ENCODE assay signal across 2 cellular contexts in the genomic region with DNA sequence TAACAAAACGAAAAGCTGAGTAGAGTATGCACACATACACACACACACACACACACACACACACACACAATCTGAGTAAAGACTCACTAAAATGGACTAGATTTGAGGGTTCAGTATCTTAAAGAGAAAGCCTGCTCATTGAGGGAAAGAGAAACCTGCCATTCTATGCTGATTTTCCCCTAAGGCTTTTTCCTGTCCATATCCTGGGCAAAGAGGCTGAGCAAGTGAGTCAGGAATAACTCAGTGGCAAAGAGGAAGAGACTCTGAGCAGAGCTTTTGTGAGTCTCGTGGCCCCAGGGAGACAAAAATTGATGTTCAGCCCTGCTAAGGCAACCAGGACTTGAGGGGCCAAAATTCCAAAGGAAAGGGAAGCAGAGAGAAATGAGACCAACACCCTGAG.
TF ChIP-seq lines count a peak whose summit lies in the region.

No MANE protein-coding gene starts in this region.

TF ChIP-seq in IMR-90, 13 proteins besides CTCF, POLR2A, EP300 and RAD21:
- TF ChIP-seq NFE2L2 (IDR thresholded peaks at IDR 0.05; ENCODE audit: low read depth, low read length), result no peak
- no peak for TF ChIP-seq RCOR1 (IDR thresholded peaks at IDR 0.05; ENCODE audit: insufficient replicate concordance, low read length)
- TF ChIP-seq MAFK (IDR thresholded peaks at IDR 0.05; ENCODE audit: low read depth, low read length), result no peak; the same call in 1 of the 2 replicates
- no peak for TF ChIP-seq MXI1 (IDR thresholded peaks at IDR 0.05; ENCODE audit: borderline replicate concordance, low read depth, low read length)
- no peak for TF ChIP-seq RFX5 (IDR thresholded peaks at IDR 0.05; ENCODE audit: low read depth, low read length)
- TF ChIP-seq, protein P1, sequence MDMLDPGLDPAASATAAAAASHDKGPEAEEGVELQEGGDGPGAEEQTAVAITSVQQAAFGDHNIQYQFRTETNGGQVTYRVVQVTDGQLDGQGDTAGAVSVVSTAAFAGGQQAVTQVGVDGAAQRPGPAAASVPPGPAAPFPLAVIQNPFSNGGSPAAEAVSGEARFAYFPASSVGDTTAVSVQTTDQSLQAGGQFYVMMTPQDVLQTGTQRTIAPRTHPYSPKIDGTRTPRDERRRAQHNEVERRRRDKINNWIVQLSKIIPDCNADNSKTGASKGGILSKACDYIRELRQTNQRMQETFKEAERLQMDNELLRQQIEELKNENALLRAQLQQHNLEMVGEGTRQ (IDR thresholded peaks at IDR 0.05; ENCODE audit: low read depth, low read length), result no peak
- TF ChIP-seq, protein P2, sequence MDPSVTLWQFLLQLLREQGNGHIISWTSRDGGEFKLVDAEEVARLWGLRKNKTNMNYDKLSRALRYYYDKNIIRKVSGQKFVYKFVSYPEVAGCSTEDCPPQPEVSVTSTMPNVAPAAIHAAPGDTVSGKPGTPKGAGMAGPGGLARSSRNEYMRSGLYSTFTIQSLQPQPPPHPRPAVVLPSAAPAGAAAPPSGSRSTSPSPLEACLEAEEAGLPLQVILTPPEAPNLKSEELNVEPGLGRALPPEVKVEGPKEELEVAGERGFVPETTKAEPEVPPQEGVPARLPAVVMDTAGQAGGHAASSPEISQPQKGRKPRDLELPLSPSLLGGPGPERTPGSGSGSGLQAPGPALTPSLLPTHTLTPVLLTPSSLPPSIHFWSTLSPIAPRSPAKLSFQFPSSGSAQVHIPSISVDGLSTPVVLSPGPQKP (IDR thresholded peaks at IDR 0.05; ENCODE audit: borderline replicate concordance, low read depth, low read length), result no peak
TF ChIP-seq in IMR-90: peak in this region for 0.

TF ChIP-seq in K562, 482 proteins besides CTCF, POLR2A, EP300 and RAD21:
- TF ChIP-seq SPI1 (IDR thresholded peaks at IDR 0.05; ENCODE audit: borderline replicate concordance, low read depth, low read length) (0 out of 2 replicates have a peak, but pooled peaks have one; percentile 8), RBM14 (IDR thresholded peaks at IDR 0.05; ENCODE audit: borderline replicate concordance, insufficient read depth, low read depth, low read length) (no peak)
